ENCODE assay signal across 14 cellular contexts in the genomic region with DNA sequence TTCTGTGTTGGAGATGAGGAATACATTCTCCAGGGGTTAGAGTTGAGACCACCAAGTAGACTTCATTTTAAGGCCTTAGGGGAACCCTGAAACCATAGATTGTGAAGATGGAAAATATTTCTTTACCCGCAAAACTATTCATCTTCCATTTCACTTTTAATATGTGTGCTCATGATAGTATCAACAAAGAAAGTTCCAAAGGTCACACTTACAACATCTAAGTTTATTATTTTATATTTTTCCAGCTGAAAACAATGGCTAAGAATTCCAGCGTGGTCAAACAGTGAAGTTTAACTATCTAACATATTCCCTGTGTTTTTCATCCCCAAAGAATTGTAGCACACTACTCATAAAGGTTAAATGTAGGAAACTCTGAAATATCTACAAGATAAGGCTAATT.
"Had no signal": no experiment of that assay in that cellular context is flagged by ENCODE, and none has a peak within 500 bp of the region (broad histone marks: within the 10 kb centered on the region; RNA-seq: fewer than 3 reads in every experiment).

No MANE protein-coding gene starts in this region.

- H3K4me1 ChIP-seq: esophagus squamous epithelium, uterus had no signal

- H3K36me3 Mint-ChIP-seq: activated naive CD4-positive, alpha-beta T cell treated with anti-CD3 and anti-CD28 coated beads, Interleukin-2, amount 50 U/mL, for 24 hours; brain; immature natural killer cell had no signal

- H3K4me1 Mint-ChIP-seq: activated B cell treated with CpG ODN at 0.5 μM for 24 hours; activated CD4-positive, alpha-beta T cell treated with anti-CD3 and anti-CD28 coated beads, Interleukin-2, amount 10 ng/mL, durations not matched to agents 24 days and 14 days; activated naive CD4-positive, alpha-beta T cell treated with anti-CD3 and anti-CD28 coated beads, Interleukin-2, amount 50 U/mL, for 24 hours; brain had no signal

- H3K27ac ChIP-seq: dorsolateral prefrontal cortex, esophagus squamous epithelium, ovary, uterus had no signal

- H3K4me3 Mint-ChIP-seq: activated B cell treated with CpG ODN at 0.5 μM for 24 hours; activated CD4-positive, alpha-beta T cell treated with anti-CD3 and anti-CD28 coated beads, Interleukin-2, amount 10 ng/mL, durations not matched to agents 24 days and 14 days; activated naive CD4-positive, alpha-beta T cell treated with anti-CD3 and anti-CD28 coated beads, Interleukin-2, amount 50 U/mL, for 24 hours; brain; immature natural killer cell; nephron; T-helper 1 cell treated with Interleukin-12 subunit alpha and Interleukin-12 subunit beta and Interleukin-4 antibody, amounts not matched to agents 30 μg/mL and 1 μg/mL, for 36 hours had no signal

- H3K4me3 ChIP-seq: dorsolateral prefrontal cortex, esophagus squamous epithelium, ovary, uterus had no signal

- DNase-seq: activated B cell treated with CpG ODN at 0.5 μM for 24 hours; activated CD4-positive, alpha-beta T cell treated with anti-CD3 and anti-CD28 coated beads, Interleukin-2, amount 10 ng/mL, durations not matched to agents 24 days and 14 days; cerebellar nuclear complex; dorsolateral prefrontal cortex; esophagus squamous epithelium; immature natural killer cell; ovary; uterus had no signal

- H3K9me3 Mint-ChIP-seq: activated CD4-positive, alpha-beta T cell treated with anti-CD3 and anti-CD28 coated beads, Interleukin-2, amount 10 ng/mL, durations not matched to agents 24 days and 14 days; brain; nephron; T-helper 1 cell treated with Interleukin-12 subunit alpha and Interleukin-12 subunit beta and Interleukin-4 antibody, amounts not matched to agents 30 μg/mL and 1 μg/mL, for 36 hours had no signal

- H3K27ac Mint-ChIP-seq: activated B cell treated with CpG ODN at 0.5 μM for 24 hours; activated CD4-positive, alpha-beta T cell treated with anti-CD3 and anti-CD28 coated beads, Interleukin-2, amount 10 ng/mL, durations not matched to agents 24 days and 14 days; activated naive CD4-positive, alpha-beta T cell treated with anti-CD3 and anti-CD28 coated beads, Interleukin-2, amount 50 U/mL, for 24 hours; immature natural killer cell; T-helper 1 cell treated with Interleukin-12 subunit alpha and Interleukin-12 subunit beta and Interleukin-4 antibody, amounts not matched to agents 30 μg/mL and 1 μg/mL, for 36 hours had no signal

- H3K9me3 ChIP-seq: esophagus squamous epithelium, ovary, uterus had no signal

- H3K27me3 ChIP-seq: dorsolateral prefrontal cortex, esophagus squamous epithelium, foreskin keratinocyte, ovary, uterus had no signal

- H3K36me3 ChIP-seq: esophagus squamous epithelium, ovary had no signal

- ATAC-seq: left lobe of liver had no signal

- H3K27me3 Mint-ChIP-seq: activated B cell treated with CpG ODN at 0.5 μM for 24 hours; activated CD4-positive, alpha-beta T cell treated with anti-CD3 and anti-CD28 coated beads, Interleukin-2, amount 10 ng/mL, durations not matched to agents 24 days and 14 days; activated naive CD4-positive, alpha-beta T cell treated with anti-CD3 and anti-CD28 coated beads, Interleukin-2, amount 50 U/mL, for 24 hours; brain had no signal
